8 cellular contexts compared by ENCODE assay signal in genomic region chr6:152999538-152999937, GRCh38. TPM values are rescaled to one million over a fixed set of nuclear protein-coding genes. Genes with fewer than 3 reads are reported as not detected.
DNase-seq lines count a peak whose midpoint lies in the region; ATAC-seq, FAIRE-seq and TF ChIP-seq lines count a peak whose summit lies in the region.
"Not testable (repeated sequence)": the region's sequence is repeated elsewhere in the genome, so short reads cannot be mapped to it uniquely, and the experiment has no call there.

No MANE protein-coding gene starts in this region.

- H3K9ac ChIP-seq in PC-3 (ENCODE audit: low read length): not testable (repeated sequence)

- not testable (repeated sequence) for H3K9me2 ChIP-seq in DOHH2 (replicated peaks; ENCODE audit: control insufficient read depth, low read length); PC-3 (replicated peaks; ENCODE audit: low read length)

- TF ChIP-seq EP300 in A549 (IDR thresholded peaks at IDR 0.05): not testable (repeated sequence)

- not testable (repeated sequence) for H4K20me1 ChIP-seq in DOHH2 (ENCODE audit: control insufficient read depth, insufficient read depth, low read depth, low read length); PC-3 (ENCODE audit: low read length)
- H4K20me1 ChIP-seq in osteoblast (ENCODE audit: insufficient read depth, low read length): peaks cover 12% of the 10 kb centered on the region

- DNase-seq in A549 (ENCODE audit: low read depth in 1 of 2, low spot score in 1 of 2); PC-3; activated CD4-positive, alpha-beta T cell treated with anti-CD3 and anti-CD28 coated beads, Interleukin-2, amount 10 ng/mL, durations not matched to agents 7 days and 5 days; activated T-helper 2 cell treated with anti-CD3 and anti-CD28 coated beads, Interferon-gamma antibody, Interleukin-2, Interleukin-4, amounts not matched to agents 10 μg/mL and 5 μg/mL and 100 μg/mL, durations not matched to agents 14 hours and 24 hours and 36 hours (ENCODE audit: low spot score); immature natural killer cell; osteoblast (ENCODE audit: insufficient read length, low spot score, missing footprints): not testable (repeated sequence)

- intact Hi-C loops in PC-3 (cut with micrococcal nuclease); activated T-helper 2 cell treated with anti-CD3 and anti-CD28 coated beads, Interferon-gamma antibody, Interleukin-2, Interleukin-4, amounts not matched to agents 10 μg/mL and 5 μg/mL and 100 μg/mL, durations not matched to agents 14 hours and 24 hours and 36 hours (cut with micrococcal nuclease): not testable (repeated sequence)

- not testable (repeated sequence) for H3F3A ChIP-seq in DOHH2 (ENCODE audit: control insufficient read depth, insufficient read depth); PC-3 (ENCODE audit: low read length, unreplicated experiment)

- H3K4me1 ChIP-seq in A549 (peaks cover 25% of the 10 kb centered on the region; the same call in 2 of the 3 replicates), DOHH2 (ENCODE audit: control insufficient read depth, low read length) (peaks cover 32% of the 10 kb centered on the region), PC-3 (ENCODE audit: insufficient read depth, low read length) (peaks cover 17% of the 10 kb centered on the region)
- not testable (repeated sequence) for H3K4me1 ChIP-seq in osteoblast (ENCODE audit: insufficient read depth, low read length)

- H2AFZ ChIP-seq in PC-3 (ENCODE audit: low read length); osteoblast (ENCODE audit: low read length): not testable (repeated sequence)

- H3K4me3 Mint-ChIP-seq in activated CD4-positive, alpha-beta T cell treated with anti-CD3 and anti-CD28 coated beads, Interleukin-2, amount 10 ng/mL, durations not matched to agents 7 days and 5 days: peak overlapping the region; percentile 29
- peak overlapping the region; percentile 10 for H3K4me3 Mint-ChIP-seq in activated T-helper 2 cell treated with anti-CD3 and anti-CD28 coated beads, Interferon-gamma antibody, Interleukin-2, Interleukin-4, amounts not matched to agents 10 μg/mL and 5 μg/mL and 100 μg/mL, durations not matched to agents 14 hours and 24 hours and 36 hours (ENCODE audit: low read depth)
- peak overlapping the region; percentile 44 to 71 (median 65) for H3K4me3 Mint-ChIP-seq in brain
- peak overlapping the region in 4 of 5 donors; percentile 4 to 55 (median 11) for H3K4me3 Mint-ChIP-seq in immature natural killer cell

- H3K9me3 Mint-ChIP-seq in activated CD4-positive, alpha-beta T cell treated with anti-CD3 and anti-CD28 coated beads, Interleukin-2, amount 10 ng/mL, durations not matched to agents 7 days and 5 days; activated T-helper 2 cell treated with anti-CD3 and anti-CD28 coated beads, Interferon-gamma antibody, Interleukin-2, Interleukin-4, amounts not matched to agents 10 μg/mL and 5 μg/mL and 100 μg/mL, durations not matched to agents 14 hours and 24 hours and 36 hours; brain; immature natural killer cell: not testable (repeated sequence)

- not testable (repeated sequence) for TF ChIP-seq RAD21 in A549 (conservative IDR thresholded peaks at IDR 0.05 in 1 of 2, IDR thresholded peaks at IDR 0.05 in 1 of 2)

- peaks cover 89% of the 10 kb centered on the region for H3K79me2 ChIP-seq in DOHH2 (ENCODE audit: control insufficient read depth, low read length)
- H3K79me2 ChIP-seq in PC-3 (ENCODE audit: low read length): peaks cover 81% of the 10 kb centered on the region
- H3K79me2 ChIP-seq in osteoblast (ENCODE audit: insufficient read depth, low read length): peaks cover 81% of the 10 kb centered on the region

- TF ChIP-seq CTCF in A549 (IDR thresholded peaks at IDR 0.05); DOHH2 (IDR thresholded peaks at IDR 0.05; ENCODE audit: low read depth, low read length, poor library complexity, severe bottlenecking); PC-3 (conservative IDR thresholded peaks at IDR 0.05; ENCODE audit: low read depth, low read length); brain (conservative IDR thresholded peaks at IDR 0.05); osteoblast (IDR thresholded peaks at IDR 0.05; ENCODE audit: extremely low read depth, low read depth, low read length): not testable (repeated sequence)

- H3K4me2 ChIP-seq in A549 (peak overlapping the region; percentile 87; the same call in 2 of the 3 replicates), DOHH2 (ENCODE audit: low read length) (peak overlapping the region; percentile 94), PC-3 (ENCODE audit: low read length) (peak overlapping the region; percentile 34; the same call in 1 of the 2 replicates), osteoblast (ENCODE audit: insufficient read depth, low read length) (peak overlapping the region; percentile 46)

- H3K4me3 ChIP-seq in A549; PC-3 (ENCODE audit: low read length); osteoblast (ENCODE audit: insufficient read depth, low read length): not testable (repeated sequence)
- H3K4me3 ChIP-seq in DOHH2 (ENCODE audit: low read length): peak overlapping the region; percentile 10; the same call in 1 of the 2 replicates

- not testable (repeated sequence) for H3K27me3 ChIP-seq in DOHH2 (ENCODE audit: control insufficient read depth, low read length); PC-3 (ENCODE audit: low read length); osteoblast (ENCODE audit: insufficient read depth, low read length)

- not testable (repeated sequence) for ATAC-seq in A549, PC-3

- H3K9me3 ChIP-seq in A549; DOHH2 (ENCODE audit: control insufficient read depth, insufficient read depth, low read length); PC-3 (ENCODE audit: low read length); osteoblast (ENCODE audit: low read depth, low read length): not testable (repeated sequence)

- peak overlapping the region; percentile 48 for H3K27ac Mint-ChIP-seq in activated CD4-positive, alpha-beta T cell treated with anti-CD3 and anti-CD28 coated beads, Interleukin-2, amount 10 ng/mL, durations not matched to agents 7 days and 5 days
- peak overlapping the region; percentile 1 for H3K27ac Mint-ChIP-seq in activated T-helper 2 cell treated with anti-CD3 and anti-CD28 coated beads, Interferon-gamma antibody, Interleukin-2, Interleukin-4, amounts not matched to agents 10 μg/mL and 5 μg/mL and 100 μg/mL, durations not matched to agents 14 hours and 24 hours and 36 hours
- H3K27ac Mint-ChIP-seq in brain (peak overlapping the region in 2 of 5 experiments; percentile 49 to 69), immature natural killer cell (peak overlapping the region in 3 of 6 donors; percentile 12 to 28 (median 18))

- H3K36me3 Mint-ChIP-seq in activated CD4-positive, alpha-beta T cell treated with anti-CD3 and anti-CD28 coated beads, Interleukin-2, amount 10 ng/mL, durations not matched to agents 7 days and 5 days (ENCODE audit: low read depth): peaks cover 52% of the 10 kb centered on the region
- peaks cover 61% of the 10 kb centered on the region for H3K36me3 Mint-ChIP-seq in activated T-helper 2 cell treated with anti-CD3 and anti-CD28 coated beads, Interferon-gamma antibody, Interleukin-2, Interleukin-4, amounts not matched to agents 10 μg/mL and 5 μg/mL and 100 μg/mL, durations not matched to agents 14 hours and 24 hours and 36 hours (ENCODE audit: low read depth)
- H3K36me3 Mint-ChIP-seq in brain (peaks cover 24% of the 10 kb centered on the region), immature natural killer cell (peaks cover 6 to 10% (median 7%) of the 10 kb centered on the region in 3 donors)

- not testable (repeated sequence) for BruUV-seq in PC-3 (replicated peaks; lab: Mats Ljungman, UMichigan)

- CTCF ChIA-PET in A549 (lab: Yijun Ruan, JAX): interaction anchor here (1.6 kb wide), 1 partner anchor 21 kb away, joined by 3 read pairs; no protein-coding TSS in a partner anchor
- CTCF ChIA-PET in PC-3 (lab: Charles Lee): not testable (repeated sequence)
- CTCF ChIA-PET in activated CD4-positive, alpha-beta T cell treated with anti-CD3 and anti-CD28 coated beads, Interleukin-2, amount 10 ng/mL, durations not matched to agents 7 days and 5 days (lab: Charles Lee): interaction anchor here (0.6 kb wide), 1 partner anchor 1103 kb away, joined by 4 read pairs; no protein-coding TSS in a partner anchor

- not testable (repeated sequence) for TF ChIP-seq POLR2A in A549 (IDR thresholded peaks at IDR 0.05; ENCODE audit: low read length)

- H3K4me1 Mint-ChIP-seq in activated CD4-positive, alpha-beta T cell treated with anti-CD3 and anti-CD28 coated beads, Interleukin-2, amount 10 ng/mL, durations not matched to agents 7 days and 5 days: peaks cover 60% of the 10 kb centered on the region
- H3K4me1 Mint-ChIP-seq in activated T-helper 2 cell treated with anti-CD3 and anti-CD28 coated beads, Interferon-gamma antibody, Interleukin-2, Interleukin-4, amounts not matched to agents 10 μg/mL and 5 μg/mL and 100 μg/mL, durations not matched to agents 14 hours and 24 hours and 36 hours (ENCODE audit: low read depth): peaks cover 57% of the 10 kb centered on the region
- H3K4me1 Mint-ChIP-seq in brain (peaks cover 72% of the 10 kb centered on the region), immature natural killer cell (peaks cover 49 to 83% of the 10 kb centered on the region in 2 donors)

- POLR2A ChIA-PET in A549 (lab: Yijun Ruan, JAX): interaction anchor here (1.6 kb wide), 1 partner anchor 16 kb away, joined by 10 read pairs; the partner anchor contains the start of gene FBXO5
- POLR2A ChIA-PET in PC-3 (lab: Charles Lee; ENCODE audit: unreplicated experiment): not testable (repeated sequence)
- POLR2A ChIA-PET in activated CD4-positive, alpha-beta T cell treated with anti-CD3 and anti-CD28 coated beads, Interleukin-2, amount 10 ng/mL, durations not matched to agents 7 days and 5 days (lab: Charles Lee): interaction anchor here (0.8 kb wide), 1 partner anchor 17 kb away, joined by 3 read pairs; the partner anchor contains the start of gene FBXO5

- 82% methylated on average over 2 of the region's 2 CpGs for WGBS in A549 (ENCODE audit: missing lambda C conversion rate)

- H3K27me3 Mint-ChIP-seq in activated CD4-positive, alpha-beta T cell treated with anti-CD3 and anti-CD28 coated beads, Interleukin-2, amount 10 ng/mL, durations not matched to agents 7 days and 5 days; activated T-helper 2 cell treated with anti-CD3 and anti-CD28 coated beads, Interferon-gamma antibody, Interleukin-2, Interleukin-4, amounts not matched to agents 10 μg/mL and 5 μg/mL and 100 μg/mL, durations not matched to agents 14 hours and 24 hours and 36 hours (ENCODE audit: low read depth); brain; immature natural killer cell (ENCODE audit: low read depth in 3 of 3): not testable (repeated sequence)

- H3K27ac ChIP-seq in A549; DOHH2 (ENCODE audit: low read depth, low read length); PC-3 (ENCODE audit: low read length); osteoblast (ENCODE audit: low read depth, low read length): not testable (repeated sequence)

- FAIRE-seq in A549 (lab: Jason Lieb, UNC): not testable (repeated sequence)

- peaks cover 53% of the 10 kb centered on the region for H3K36me3 ChIP-seq in DOHH2 (ENCODE audit: control insufficient read depth, low read length)
- peaks cover 19% of the 10 kb centered on the region for H3K36me3 ChIP-seq in PC-3 (ENCODE audit: low read depth, low read length)
- H3K36me3 ChIP-seq in osteoblast (ENCODE audit: insufficient read depth, low read length): peaks cover 14% of the 10 kb centered on the region

RNA-seq across cellular contexts. Expression of gene MTRF1L, which starts 3.0 kb away (rescaled TPM):
- polyA plus RNA-seq in A549 (2011; rRNA removed) (17.0 and 22.6 TPM in 2 replicates), A549 (2017; fragmentation: RNase III; extraction: RNeasy Plus Mini Kit Qiagen cat#74134 plus additional on column Dnase treatment) (14.3 to 15.0 TPM (median 15.0 TPM) in 3 replicates), brain (ENCODE audit: insufficient read depth, low read depth, low replicate concordance) (11.7 TPM), immature natural killer cell (10 to 100 TPM; 10.4 to 17.6 (median 16.4) TPM)
- 4.7 and 5.2 TPM in 2 replicates for polyA plus RNA-seq in A549 (2012; cell fraction: cytosol; rRNA removed)
- 2.7 and 4.2 TPM in 2 replicates for polyA plus RNA-seq in A549 (2012; cell fraction: nucleus; rRNA removed)
- polyA minus RNA-seq in A549 (2011; rRNA and poly(A)+ RNA removed): 7.5 and 10.1 TPM in 2 replicates
- total RNA-seq in PC-3 (2014; rRNA removed) (12.7 and 19.1 TPM in 2 replicates), osteoblast (17.4 and 18.8 TPM in 2 replicates)
- 10 to 100 TPM; 16.8 to 19.8 TPM for total RNA-seq in activated CD4-positive, alpha-beta T cell treated with anti-CD3 and anti-CD28 coated beads, Interleukin-2, amount 10 ng/mL, durations not matched to agents 7 days and 5 days
- 24.1 and 24.9 TPM in 2 replicates for total RNA-seq in activated T-helper 2 cell treated with anti-CD3 and anti-CD28 coated beads, Interferon-gamma antibody, Interleukin-2, Interleukin-4, amounts not matched to agents 10 μg/mL and 5 μg/mL and 100 μg/mL, durations not matched to agents 14 hours and 24 hours and 36 hours

RNA-seq across cellular contexts. Expression of gene FBXO5, which starts 16.7 kb away (rescaled TPM):
- polyA plus RNA-seq in A549 (2011; rRNA removed): 20.7 and 29.2 TPM in 2 replicates
- 9.0 and 10.1 TPM in 2 replicates for polyA plus RNA-seq in A549 (2012; cell fraction: cytosol; rRNA removed)
- polyA plus RNA-seq in A549 (2012; cell fraction: nucleus; rRNA removed): 5.5 and 5.9 TPM in 2 replicates
- 14.3 to 17.2 TPM (median 15.5 TPM) in 3 replicates for polyA plus RNA-seq in A549 (2017; fragmentation: RNase III; extraction: RNeasy Plus Mini Kit Qiagen cat#74134 plus additional on column Dnase treatment)
- polyA minus RNA-seq in A549 (2011; rRNA and poly(A)+ RNA removed): 5.5 and 6.3 TPM in 2 replicates
- 11.5 and 16.8 TPM in 2 replicates for total RNA-seq in PC-3 (2014; rRNA removed)
- 10 to 100 TPM; 80.7 to 91.1 TPM for total RNA-seq in activated CD4-positive, alpha-beta T cell treated with anti-CD3 and anti-CD28 coated beads, Interleukin-2, amount 10 ng/mL, durations not matched to agents 7 days and 5 days
- total RNA-seq in activated T-helper 2 cell treated with anti-CD3 and anti-CD28 coated beads, Interferon-gamma antibody, Interleukin-2, Interleukin-4, amounts not matched to agents 10 μg/mL and 5 μg/mL and 100 μg/mL, durations not matched to agents 14 hours and 24 hours and 36 hours: 31.4 and 34.6 TPM in 2 replicates
- 16.7 TPM for polyA plus RNA-seq in brain (ENCODE audit: insufficient read depth, low read depth, low replicate concordance)
- polyA plus RNA-seq in immature natural killer cell: 1 to 10 TPM; 3.4 to 10.0 (median 5.7) TPM
- 6.5 and 8.5 TPM in 2 replicates for total RNA-seq in osteoblast

Comparison
In these comparisons a context has a peak if more than half of its experiments do, and no peak if none do; other contexts are left out.
1. H3K4me2 ChIP-seq: peak in every context shown above with its lines; median percentile 94 in DOHH2; 87 in A549; 46 in osteoblast; 34 in PC-3.
2. H3K4me3 Mint-ChIP-seq: peak in every context shown above with its lines; median percentile 65 in brain; 29 in activated CD4-positive, alpha-beta T cell treated with anti-CD3 and anti-CD28 coated beads, Interleukin-2, amount 10 ng/mL, durations not matched to agents 7 days and 5 days; 11 in immature natural killer cell; 10 in activated T-helper 2 cell treated with anti-CD3 and anti-CD28 coated beads, Interferon-gamma antibody, Interleukin-2, Interleukin-4, amounts not matched to agents 10 μg/mL and 5 μg/mL and 100 μg/mL, durations not matched to agents 14 hours and 24 hours and 36 hours.